In the genomic region with DNA sequence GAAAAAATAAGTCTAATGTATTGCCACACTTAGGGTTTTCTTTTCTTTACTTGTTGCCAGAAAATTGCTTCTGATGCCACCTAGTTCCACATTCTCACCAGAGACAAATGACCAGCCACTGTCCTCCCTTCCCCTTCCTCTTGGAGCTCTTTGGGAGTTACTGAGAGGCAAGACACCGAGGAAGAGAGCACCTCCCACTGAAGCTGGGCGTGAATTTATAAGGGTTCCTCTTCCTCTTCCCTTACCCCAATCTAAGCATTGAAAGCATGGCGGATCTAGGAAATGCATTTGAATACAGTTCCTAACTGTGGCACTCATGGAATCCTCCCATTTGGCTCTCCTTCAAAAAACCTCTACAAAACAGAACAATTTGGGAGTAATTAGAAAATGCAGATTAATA, we compare ENCODE assay signal across 25 cellular contexts. TPM values are rescaled to one million over a fixed set of nuclear protein-coding genes. Genes with fewer than 3 reads are reported as not detected.
DNase-seq lines count a peak whose midpoint lies in the region; ATAC-seq, FAIRE-seq and TF ChIP-seq lines count a peak whose summit lies in the region.
"Had no signal": no experiment of that assay in that cellular context is flagged by ENCODE, and none has a peak within 500 bp of the region (broad histone marks: within the 10 kb centered on the region; RNA-seq: fewer than 3 reads in every experiment).

No MANE protein-coding gene starts in this region.

- DNase-seq in GM23338 (ENCODE audit: low spot score): no peak
- DNase-seq in NOMO-1 treated with DMSO at 0.1 percent for 48 hours (lab: John Stamatoyannopoulos, UW; ENCODE audit: unreplicated experiment): peak; percentile 24
- no peak for DNase-seq in mesothelial cell of epicardium (ENCODE audit: low spot score in 2 of 2, unreplicated experiment in 2 of 2)
- DNase-seq in frontal cortex (ENCODE audit: low spot score in 2 of 2): no peak
- DNase-seq in neuronal stem cell (ENCODE audit: low spot score): no peak
- DNase-seq in caudate nucleus (lab: John Stamatoyannopoulos, UW): no peak
- DNase-seq in tibial nerve (ENCODE audit: low spot score in 2 of 2): no peak
- DNase-seq: activated CD4-positive, alpha-beta T cell treated with anti-CD3 and anti-CD28 coated beads, Interleukin-2, amount 50 U/mL, for 4 hours; EL; HCEC 1CT; left cardiac atrium; midbrain; NCI-H1417 treated with DMSO at 0.1 percent for 48 hours; NCI-H510A treated with DMSO at 0.1 percent for 48 hours; stimulated activated naive CD8-positive, alpha-beta T cell treated with anti-CD3 and anti-CD28 coated beads, Interleukin-15, amount 100 ng/mL, for 72 hours; transverse colon; WERI-Rb-1 had no signal

- TF ChIP-seq CTCF in GM23338 (conservative IDR thresholded peaks at IDR 0.05; ENCODE audit: low read depth in 2 of 2) (no peak), mesothelial cell of epicardium (IDR thresholded peaks at IDR 0.05; ENCODE audit: unreplicated experiment) (no peak), tibial nerve (IDR thresholded peaks at IDR 0.05) (no peak)

- H2AFZ ChIP-seq in GM23338 (no peak overlapping the region), neuronal stem cell (ENCODE audit: low read length) (no peak overlapping the region)

- no peak overlapping the region for H3K4ac ChIP-seq in neuronal stem cell (ENCODE audit: low read length)

- H3K4me3 Mint-ChIP-seq in GM23338 (no peak overlapping the region), mesothelial cell of epicardium (no peak overlapping the region)
- no peak overlapping the region for H3K4me3 Mint-ChIP-seq in dendritic cell treated with granulocyte-macrophage colony-stimulating factor and Interleukin-4, amounts not matched to agents 40 ng/mL and 50 ng/mL, for 4 days
- H3K4me3 Mint-ChIP-seq: activated naive CD4-positive, alpha-beta T cell treated with anti-CD3 and anti-CD28 coated beads, Interleukin-2, amount 50 U/mL, for 24 hours; nephron; stimulated activated naive CD8-positive, alpha-beta T cell treated with anti-CD3 and anti-CD28 coated beads, Interleukin-15, amount 100 ng/mL, for 72 hours; T-helper 1 cell treated with Interleukin-12 subunit alpha and Interleukin-12 subunit beta and Interleukin-4 antibody, amounts not matched to agents 30 μg/mL and 1 μg/mL, for 36 hours had no signal

- H3K79me1 ChIP-seq in neuronal stem cell (ENCODE audit: low read depth, low read length): no peaks in the 10 kb centered on the region

- H3K4me1 Mint-ChIP-seq in GM23338: peaks cover 2% of the 10 kb centered on the region; the same call in 2 of the 3 replicates
- peaks cover 4% of the 10 kb centered on the region for H3K4me1 Mint-ChIP-seq in dendritic cell treated with granulocyte-macrophage colony-stimulating factor and Interleukin-4, amounts not matched to agents 40 ng/mL and 50 ng/mL, for 4 days (ENCODE audit: low read depth)
- H3K4me1 Mint-ChIP-seq in mesothelial cell of epicardium: peaks cover 9% of the 10 kb centered on the region
- H3K4me1 Mint-ChIP-seq: activated naive CD4-positive, alpha-beta T cell treated with anti-CD3 and anti-CD28 coated beads, Interleukin-2, amount 50 U/mL, for 24 hours; nephron; stimulated activated naive CD8-positive, alpha-beta T cell treated with anti-CD3 and anti-CD28 coated beads, Interleukin-15, amount 100 ng/mL, for 72 hours had no signal

- no peaks in the 10 kb centered on the region for H4K20me1 ChIP-seq in GM23338 (replicated peaks; ENCODE audit: insufficient read depth)

- H2BK5ac ChIP-seq in neuronal stem cell (ENCODE audit: low read length): no peak overlapping the region

- no peaks in the 10 kb centered on the region for H3K27me3 ChIP-seq in GM23338 (ENCODE audit: insufficient read depth)
- H3K27me3 ChIP-seq in neuronal stem cell (ENCODE audit: control insufficient read depth in 3 of 3, insufficient read depth in 3 of 3, low read depth in 1 of 3, low read length in 3 of 3): no peaks in the 10 kb centered on the region
- H3K27me3 ChIP-seq in tibial nerve: no peaks in the 10 kb centered on the region
- H3K27me3 ChIP-seq: transverse colon had no signal

- no peak overlapping the region for H3K4me2 ChIP-seq in GM23338
- H3K4me2 ChIP-seq in neuronal stem cell (ENCODE audit: insufficient read depth, low read length, poor library complexity, severe bottlenecking): no peak overlapping the region

- no peak overlapping the region for H3K18ac ChIP-seq in neuronal stem cell (ENCODE audit: low read length)

- H3K27ac Mint-ChIP-seq in GM23338: no peak overlapping the region
- H3K27ac Mint-ChIP-seq in dendritic cell treated with granulocyte-macrophage colony-stimulating factor and Interleukin-4, amounts not matched to agents 40 ng/mL and 50 ng/mL, for 4 days: peak overlapping the region; percentile 77
- H3K27ac Mint-ChIP-seq in mesothelial cell of epicardium: peak overlapping the region; percentile 1
- H3K27ac Mint-ChIP-seq: activated naive CD4-positive, alpha-beta T cell treated with anti-CD3 and anti-CD28 coated beads, Interleukin-2, amount 50 U/mL, for 24 hours; nephron; stimulated activated naive CD8-positive, alpha-beta T cell treated with anti-CD3 and anti-CD28 coated beads, Interleukin-15, amount 100 ng/mL, for 72 hours; T-helper 1 cell treated with Interleukin-12 subunit alpha and Interleukin-12 subunit beta and Interleukin-4 antibody, amounts not matched to agents 30 μg/mL and 1 μg/mL, for 36 hours had no signal

- FAIRE-seq in frontal cortex (lab: Jason Lieb, UNC): no peak
- FAIRE-seq: bronchial epithelial cell, D721Med had no signal

- H3K4me3 ChIP-seq in GM23338 (no peak overlapping the region), neuronal stem cell (ENCODE audit: low read length in 2 of 2) (no peak overlapping the region), tibial nerve (no peak overlapping the region)
- H3K4me3 ChIP-seq: coronary artery, transverse colon had no signal

- H3K9ac ChIP-seq in neuronal stem cell (ENCODE audit: low read depth, low read length, poor library complexity): no peak overlapping the region

- no peak overlapping the region for H3K27ac ChIP-seq in GM23338 (ENCODE audit: low read depth)
- no peak overlapping the region for H3K27ac ChIP-seq in neuronal stem cell (replicated peaks; ENCODE audit: low read length)
- H3K27ac ChIP-seq in caudate nucleus (ENCODE audit: low read depth, low read length): no peak overlapping the region
- no peak overlapping the region for H3K27ac ChIP-seq in tibial nerve
- H3K27ac ChIP-seq: C4-2B, coronary artery, transverse colon, WERI-Rb-1 had no signal

- no peaks in the 10 kb centered on the region; the same call in 1 of the 2 replicates for H3K36me3 ChIP-seq in GM23338 (ENCODE audit: insufficient read depth)
- no peaks in the 10 kb centered on the region for H3K36me3 ChIP-seq in neuronal stem cell (replicated peaks in 1 of 2; ENCODE audit: control insufficient read depth in 2 of 2, insufficient read depth in 2 of 2, low read length in 2 of 2)
- H3K36me3 ChIP-seq in tibial nerve: peaks cover 0 to 46% (median 0%) of the 10 kb centered on the region in 3 donors
- H3K36me3 ChIP-seq: transverse colon, WERI-Rb-1 had no signal

- H4K8ac ChIP-seq in neuronal stem cell (ENCODE audit: low read depth, low read length): no peak overlapping the region

- no peaks in the 10 kb centered on the region for H3F3A ChIP-seq in GM23338 (replicated peaks; ENCODE audit: low read depth)

- no peak for ATAC-seq in GM23338
- ATAC-seq: stimulated activated naive CD8-positive, alpha-beta T cell treated with anti-CD3 and anti-CD28 coated beads, Interleukin-15, amount 100 ng/mL, for 72 hours had no signal

- no peaks in the 10 kb centered on the region for H3K9me2 ChIP-seq in GM23338 (ENCODE audit: insufficient read depth)

- no peak overlapping the region for H2AK5ac ChIP-seq in neuronal stem cell (ENCODE audit: low read depth, low read length)

- no peak overlapping the region for H3K23ac ChIP-seq in neuronal stem cell (ENCODE audit: low read depth, low read length, poor library complexity)

- H2BK15ac ChIP-seq in neuronal stem cell (ENCODE audit: low read length): no peak overlapping the region

- no peaks in the 10 kb centered on the region for H3K9me3 Mint-ChIP-seq in GM23338
- H3K9me3 Mint-ChIP-seq in dendritic cell treated with granulocyte-macrophage colony-stimulating factor and Interleukin-4, amounts not matched to agents 40 ng/mL and 50 ng/mL, for 4 days: no peaks in the 10 kb centered on the region
- no peaks in the 10 kb centered on the region for H3K9me3 Mint-ChIP-seq in mesothelial cell of epicardium
- H3K9me3 Mint-ChIP-seq: activated naive CD4-positive, alpha-beta T cell treated with anti-CD3 and anti-CD28 coated beads, Interleukin-2, amount 50 U/mL, for 24 hours; nephron; stimulated activated naive CD8-positive, alpha-beta T cell treated with anti-CD3 and anti-CD28 coated beads, Interleukin-15, amount 100 ng/mL, for 72 hours; T-helper 1 cell treated with Interleukin-12 subunit alpha and Interleukin-12 subunit beta and Interleukin-4 antibody, amounts not matched to agents 30 μg/mL and 1 μg/mL, for 36 hours had no signal

- H3K27me3 Mint-ChIP-seq in GM23338 (ENCODE audit: insufficient read depth, low read depth, poor library complexity) (no peaks in the 10 kb centered on the region), mesothelial cell of epicardium (ENCODE audit: low read depth) (no peaks in the 10 kb centered on the region)
- no peaks in the 10 kb centered on the region for H3K27me3 Mint-ChIP-seq in dendritic cell treated with granulocyte-macrophage colony-stimulating factor and Interleukin-4, amounts not matched to agents 40 ng/mL and 50 ng/mL, for 4 days
- H3K27me3 Mint-ChIP-seq: activated naive CD4-positive, alpha-beta T cell treated with anti-CD3 and anti-CD28 coated beads, Interleukin-2, amount 50 U/mL, for 24 hours; stimulated activated naive CD8-positive, alpha-beta T cell treated with anti-CD3 and anti-CD28 coated beads, Interleukin-15, amount 100 ng/mL, for 72 hours had no signal

- TF ChIP-seq EP300 in tibial nerve (IDR thresholded peaks at IDR 0.05): no peak

- H3K9me3 ChIP-seq in neuronal stem cell (replicated peaks in 1 of 2; ENCODE audit: control insufficient read depth in 2 of 2, insufficient read depth in 1 of 2, low read depth in 1 of 2, low read length in 2 of 2) (no peaks in the 10 kb centered on the region), tibial nerve (no peaks in the 10 kb centered on the region)
- H3K9me3 ChIP-seq: transverse colon had no signal

- TF ChIP-seq POLR2A in tibial nerve (IDR thresholded peaks at IDR 0.05): no peak

- H3K36me3 Mint-ChIP-seq in GM23338 (ENCODE audit: low read depth) (peaks cover 5% of the 10 kb centered on the region), mesothelial cell of epicardium (peaks cover 30% of the 10 kb centered on the region)
- H3K36me3 Mint-ChIP-seq in dendritic cell treated with granulocyte-macrophage colony-stimulating factor and Interleukin-4, amounts not matched to agents 40 ng/mL and 50 ng/mL, for 4 days (ENCODE audit: low read depth): no peaks in the 10 kb centered on the region
- H3K36me3 Mint-ChIP-seq: activated naive CD4-positive, alpha-beta T cell treated with anti-CD3 and anti-CD28 coated beads, Interleukin-2, amount 50 U/mL, for 24 hours had no signal

- no peaks in the 10 kb centered on the region for H3K4me1 ChIP-seq in GM23338 (ENCODE audit: insufficient read depth)
- H3K4me1 ChIP-seq in neuronal stem cell (ENCODE audit: control insufficient read depth in 2 of 2, insufficient read depth in 1 of 2, low read depth in 1 of 2, low read length in 2 of 2): peaks cover 0 to 2% of the 10 kb centered on the region in 2 donors
- H3K4me1 ChIP-seq in tibial nerve: no peaks in the 10 kb centered on the region
- H3K4me1 ChIP-seq: transverse colon had no signal

- no peak overlapping the region for H4K91ac ChIP-seq in neuronal stem cell (ENCODE audit: low read depth, low read length, poor library complexity)

- intact Hi-C loops in dendritic cell treated with granulocyte-macrophage colony-stimulating factor and Interleukin-4, amounts not matched to agents 40 ng/mL and 50 ng/mL, for 4 days (cut with micrococcal nuclease): no loop called here

- H3K14ac ChIP-seq in neuronal stem cell (ENCODE audit: low read length): no peak overlapping the region

- no peak overlapping the region for H2BK120ac ChIP-seq in neuronal stem cell (ENCODE audit: low read depth, low read length)

- no peak overlapping the region for H2BK12ac ChIP-seq in neuronal stem cell (ENCODE audit: low read length)

- no peaks in the 10 kb centered on the region for H3K79me2 ChIP-seq in GM23338 (replicated peaks; ENCODE audit: insufficient read depth)

- no CpG with 5 or more reads among the region's 3 CpGs for WGBS in neuronal stem cell (ENCODE audit: extremely low coverage in 2 of 2, insufficient read length in 2 of 2, insufficient replicate concordance in 1 of 2), 2 donors
- WGBS in tibial nerve, 2 donors: 62 to 71% methylated on average over 3 of the region's 3 CpGs

RNA-seq across cellular contexts. Expression of gene ANXA3, which starts 30.1 kb away (rescaled TPM):
- total RNA-seq in GM23338 (2014; rRNA removed; shearing (Covaris generic)): 20.3 and 23.8 TPM in 2 replicates
- polyA plus RNA-seq in GM23338 (2016; fragmentation: Nextera tagmentation; extraction: Ambion mirVana): 26.2 and 31.5 TPM in 2 replicates
- total RNA-seq in mesothelial cell of epicardium (86.1 to 90.2 TPM (median 87.2 TPM) in 3 replicates), frontal cortex (5.7 TPM), tibial nerve (100 to 1,000 TPM in 2 of 4 donors, 10 to 100 TPM in 2; 29.7 to 170 (median 95.7) TPM)
- 8.1 TPM for polyA plus RNA-seq in neuronal stem cell (2013, experiment 1 of 2)
- 7.1 TPM for polyA plus RNA-seq in neuronal stem cell (2013, experiment 2 of 2)
